ENCODE assay signal across 1 cellular context in the genomic region with DNA sequence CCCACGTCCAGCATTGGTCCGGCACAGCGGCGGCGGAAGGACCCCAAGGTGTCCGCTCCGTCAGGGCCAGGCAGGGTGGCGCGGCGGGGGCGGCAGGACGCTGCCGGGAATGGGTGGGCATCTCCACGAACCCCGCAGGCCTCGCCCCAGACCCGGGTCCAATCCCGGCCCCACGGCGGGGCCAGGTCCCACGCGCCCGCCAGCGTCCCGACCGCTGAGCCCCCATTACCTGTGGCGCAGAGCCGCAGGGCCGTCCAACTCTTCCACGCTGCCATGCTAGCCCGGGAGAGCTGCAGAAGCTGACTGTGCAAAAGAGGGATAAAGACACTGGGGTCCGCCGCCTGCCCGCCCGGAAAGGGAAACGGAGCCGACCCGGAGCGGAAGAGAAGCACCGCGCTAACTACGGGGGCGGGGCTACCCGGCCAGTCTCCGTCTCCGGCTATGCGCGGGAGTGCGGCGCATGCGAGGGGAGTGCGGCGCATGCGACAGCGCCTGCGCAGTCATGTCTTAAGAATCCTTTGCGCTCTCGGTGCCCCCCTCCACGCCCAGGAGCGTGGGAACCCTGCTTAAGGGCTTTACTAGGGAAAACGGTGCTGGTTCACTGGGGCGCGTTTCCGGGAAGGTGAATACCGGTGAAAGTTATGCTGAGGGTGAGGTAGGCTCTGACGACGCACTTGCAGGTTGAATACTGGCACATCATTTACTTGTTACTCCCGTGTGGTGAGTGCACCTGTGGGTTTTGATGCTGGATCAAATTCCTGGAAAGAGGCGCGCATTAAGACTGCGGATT.
A peak's percentile ranks its signal among the peaks of the same experiment; 100 is the strongest.
TF ChIP-seq lines count a peak whose summit lies in the region.

A gene with protein sequence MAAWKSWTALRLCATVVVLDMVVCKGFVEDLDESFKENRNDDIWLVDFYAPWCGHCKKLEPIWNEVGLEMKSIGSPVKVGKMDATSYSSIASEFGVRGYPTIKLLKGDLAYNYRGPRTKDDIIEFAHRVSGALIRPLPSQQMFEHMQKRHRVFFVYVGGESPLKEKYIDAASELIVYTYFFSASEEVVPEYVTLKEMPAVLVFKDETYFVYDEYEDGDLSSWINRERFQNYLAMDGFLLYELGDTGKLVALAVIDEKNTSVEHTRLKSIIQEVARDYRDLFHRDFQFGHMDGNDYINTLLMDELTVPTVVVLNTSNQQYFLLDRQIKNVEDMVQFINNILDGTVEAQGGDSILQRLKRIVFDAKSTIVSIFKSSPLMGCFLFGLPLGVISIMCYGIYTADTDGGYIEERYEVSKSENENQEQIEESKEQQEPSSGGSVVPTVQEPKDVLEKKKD (minus strand): TSS at position 402 of the 790 bp plus-strand sequence. CDS start 127 bp downstream, at position 275.

TF ChIP-seq in HEK293, 187 proteins besides CTCF, POLR2A, EP300 and RAD21 (continued from another document and continues in another):
- no peak for TF ChIP-seq GLIS1 (tag by site-specific recombination; IDR thresholded peaks at IDR 0.05)
- TF ChIP-seq ZNF175 (tag by site-specific recombination; IDR thresholded peaks at IDR 0.05), result no peak
- no peak for TF ChIP-seq ZNF292 (tag by site-specific recombination; IDR thresholded peaks at IDR 0.05; ENCODE audit: borderline replicate concordance, low read depth)
- no peak for TF ChIP-seq ZNF548 (tag by site-specific recombination; IDR thresholded peaks at IDR 0.05)
- TF ChIP-seq SP3 (tag by site-specific recombination; IDR thresholded peaks at IDR 0.05), result peak; percentile 57; the same call in 1 of the 2 replicates
- TF ChIP-seq ZNF184 (tag by site-specific recombination; IDR thresholded peaks at IDR 0.05), result no peak
- TF ChIP-seq ZNF792 (tag by site-specific recombination; IDR thresholded peaks at IDR 0.05), result no peak
- no peak for TF ChIP-seq RBAK (tag by site-specific recombination; IDR thresholded peaks at IDR 0.05)
- no peak for TF ChIP-seq ZNF274 (IDR thresholded peaks at IDR 0.05; ENCODE audit: low read length)
- TF ChIP-seq ZNF274 (tag by site-specific recombination; IDR thresholded peaks at IDR 0.05; ENCODE audit: borderline replicate concordance), result no peak
- TF ChIP-seq, protein P1, sequence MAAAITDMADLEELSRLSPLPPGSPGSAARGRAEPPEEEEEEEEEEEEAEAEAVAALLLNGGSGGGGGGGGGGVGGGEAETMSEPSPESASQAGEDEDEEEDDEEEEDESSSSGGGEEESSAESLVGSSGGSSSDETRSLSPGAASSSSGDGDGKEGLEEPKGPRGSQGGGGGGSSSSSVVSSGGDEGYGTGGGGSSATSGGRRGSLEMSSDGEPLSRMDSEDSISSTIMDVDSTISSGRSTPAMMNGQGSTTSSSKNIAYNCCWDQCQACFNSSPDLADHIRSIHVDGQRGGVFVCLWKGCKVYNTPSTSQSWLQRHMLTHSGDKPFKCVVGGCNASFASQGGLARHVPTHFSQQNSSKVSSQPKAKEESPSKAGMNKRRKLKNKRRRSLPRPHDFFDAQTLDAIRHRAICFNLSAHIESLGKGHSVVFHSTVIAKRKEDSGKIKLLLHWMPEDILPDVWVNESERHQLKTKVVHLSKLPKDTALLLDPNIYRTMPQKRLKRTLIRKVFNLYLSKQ (tag by site-specific recombination; IDR thresholded peaks at IDR 0.05; ENCODE audit: borderline replicate concordance), result no peak
- TF ChIP-seq ZNF223 (tag by site-specific recombination; IDR thresholded peaks at IDR 0.05), result no peak
- peak; percentile 85 for TF ChIP-seq ZNF335 (tag by site-specific recombination; conservative IDR thresholded peaks at IDR 0.05)
- TF ChIP-seq ZNF521 (tag by site-specific recombination; IDR thresholded peaks at IDR 0.05), result no peak
- TF ChIP-seq ZNF202 (tag by site-specific recombination; IDR thresholded peaks at IDR 0.05; ENCODE audit: borderline replicate concordance), result no peak
- TF ChIP-seq, protein P2, sequence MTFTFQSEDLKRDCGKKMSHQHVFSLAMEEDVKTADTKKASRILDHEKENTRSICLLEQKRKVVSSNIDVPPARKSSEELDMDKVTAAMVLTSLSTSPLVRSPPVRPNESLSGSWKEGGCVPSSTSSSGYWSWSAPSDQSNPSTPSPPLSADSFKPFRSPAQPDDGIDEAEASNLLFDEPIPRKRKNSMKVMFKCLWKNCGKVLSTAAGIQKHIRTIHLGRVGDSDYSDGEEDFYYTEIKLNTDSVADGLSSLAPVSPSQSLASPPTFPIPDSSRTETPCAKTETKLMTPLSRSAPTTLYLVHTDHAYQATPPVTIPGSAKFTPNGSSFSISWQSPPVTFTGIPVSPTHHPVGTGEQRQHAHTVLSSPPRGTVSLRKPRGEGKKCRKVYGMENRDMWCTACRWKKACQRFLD (tag by site-specific recombination; IDR thresholded peaks at IDR 0.05), result no peak
- peak; percentile 73 for TF ChIP-seq ZEB2 (tag by site-specific recombination; IDR thresholded peaks at IDR 0.05)
- TF ChIP-seq ZNF174 (tag by site-specific recombination; IDR thresholded peaks at IDR 0.05), result no peak
- no peak for TF ChIP-seq OVOL3 (tag by site-specific recombination; IDR thresholded peaks at IDR 0.05)
- no peak for TF ChIP-seq ZNF776 (tag by site-specific recombination; IDR thresholded peaks at IDR 0.05; ENCODE audit: borderline replicate concordance)
- TF ChIP-seq ZNF311 (tag by site-specific recombination; IDR thresholded peaks at IDR 0.05; ENCODE audit: borderline replicate concordance), result no peak
- 0 out of 2 replicates have a peak, but pooled peaks have one; percentile 44 for TF ChIP-seq ZNF76 (tag by site-specific recombination; IDR thresholded peaks at IDR 0.05; ENCODE audit: borderline replicate concordance, low read depth)
- TF ChIP-seq, protein P3, sequence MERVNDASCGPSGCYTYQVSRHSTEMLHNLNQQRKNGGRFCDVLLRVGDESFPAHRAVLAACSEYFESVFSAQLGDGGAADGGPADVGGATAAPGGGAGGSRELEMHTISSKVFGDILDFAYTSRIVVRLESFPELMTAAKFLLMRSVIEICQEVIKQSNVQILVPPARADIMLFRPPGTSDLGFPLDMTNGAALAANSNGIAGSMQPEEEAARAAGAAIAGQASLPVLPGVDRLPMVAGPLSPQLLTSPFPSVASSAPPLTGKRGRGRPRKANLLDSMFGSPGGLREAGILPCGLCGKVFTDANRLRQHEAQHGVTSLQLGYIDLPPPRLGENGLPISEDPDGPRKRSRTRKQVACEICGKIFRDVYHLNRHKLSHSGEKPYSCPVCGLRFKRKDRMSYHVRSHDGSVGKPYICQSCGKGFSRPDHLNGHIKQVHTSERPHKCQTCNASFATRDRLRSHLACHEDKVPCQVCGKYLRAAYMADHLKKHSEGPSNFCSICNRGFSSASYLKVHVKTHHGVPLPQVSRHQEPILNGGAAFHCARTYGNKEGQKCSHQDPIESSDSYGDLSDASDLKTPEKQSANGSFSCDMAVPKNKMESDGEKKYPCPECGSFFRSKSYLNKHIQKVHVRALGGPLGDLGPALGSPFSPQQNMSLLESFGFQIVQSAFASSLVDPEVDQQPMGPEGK (tag by site-specific recombination; IDR thresholded peaks at IDR 0.05), result peak; percentile 55; the same call in 1 of the 2 replicates
- TF ChIP-seq ZBTB1 (tag by site-specific recombination; IDR thresholded peaks at IDR 0.05), result no peak
- TF ChIP-seq ZNF37A (tag by site-specific recombination; IDR thresholded peaks at IDR 0.05), result no peak
- no peak for TF ChIP-seq GLI2 (tag by site-specific recombination; IDR thresholded peaks at IDR 0.05; ENCODE audit: borderline replicate concordance, low read depth)
- TF ChIP-seq ZNF324 (tag by site-specific recombination; IDR thresholded peaks at IDR 0.05), result no peak
- TF ChIP-seq TRIM28 (IDR thresholded peaks at IDR 0.05; ENCODE audit: borderline replicate concordance, low read length), result no peak
- TF ChIP-seq ZNF248 (tag by site-specific recombination; IDR thresholded peaks at IDR 0.05), result no peak
- TF ChIP-seq ZNF768 (tag by site-specific recombination; IDR thresholded peaks at IDR 0.05), result no peak
- peak; percentile 95 for TF ChIP-seq SCRT1 (tag by site-specific recombination; IDR thresholded peaks at IDR 0.05; ENCODE audit: borderline replicate concordance)
- TF ChIP-seq ZNF211 (tag by site-specific recombination; IDR thresholded peaks at IDR 0.05; ENCODE audit: low read depth), result no peak
- TF ChIP-seq, protein P4, sequence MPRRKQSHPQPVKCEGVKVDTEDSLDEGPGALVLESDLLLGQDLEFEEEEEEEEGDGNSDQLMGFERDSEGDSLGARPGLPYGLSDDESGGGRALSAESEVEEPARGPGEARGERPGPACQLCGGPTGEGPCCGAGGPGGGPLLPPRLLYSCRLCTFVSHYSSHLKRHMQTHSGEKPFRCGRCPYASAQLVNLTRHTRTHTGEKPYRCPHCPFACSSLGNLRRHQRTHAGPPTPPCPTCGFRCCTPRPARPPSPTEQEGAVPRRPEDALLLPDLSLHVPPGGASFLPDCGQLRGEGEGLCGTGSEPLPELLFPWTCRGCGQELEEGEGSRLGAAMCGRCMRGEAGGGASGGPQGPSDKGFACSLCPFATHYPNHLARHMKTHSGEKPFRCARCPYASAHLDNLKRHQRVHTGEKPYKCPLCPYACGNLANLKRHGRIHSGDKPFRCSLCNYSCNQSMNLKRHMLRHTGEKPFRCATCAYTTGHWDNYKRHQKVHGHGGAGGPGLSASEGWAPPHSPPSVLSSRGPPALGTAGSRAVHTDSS (tag by site-specific recombination; IDR thresholded peaks at IDR 0.05), result no peak
- TF ChIP-seq ZNF394 (tag by site-specific recombination; IDR thresholded peaks at IDR 0.05; ENCODE audit: borderline replicate concordance), result no peak
- peak; percentile 34; the same call in 1 of the 2 replicates for TF ChIP-seq ZBTB8A (tag by site-specific recombination; IDR thresholded peaks at IDR 0.05)
- peak; percentile 93 for TF ChIP-seq PRDM1 (tag by site-specific recombination; IDR thresholded peaks at IDR 0.05)
- TF ChIP-seq, protein P5, sequence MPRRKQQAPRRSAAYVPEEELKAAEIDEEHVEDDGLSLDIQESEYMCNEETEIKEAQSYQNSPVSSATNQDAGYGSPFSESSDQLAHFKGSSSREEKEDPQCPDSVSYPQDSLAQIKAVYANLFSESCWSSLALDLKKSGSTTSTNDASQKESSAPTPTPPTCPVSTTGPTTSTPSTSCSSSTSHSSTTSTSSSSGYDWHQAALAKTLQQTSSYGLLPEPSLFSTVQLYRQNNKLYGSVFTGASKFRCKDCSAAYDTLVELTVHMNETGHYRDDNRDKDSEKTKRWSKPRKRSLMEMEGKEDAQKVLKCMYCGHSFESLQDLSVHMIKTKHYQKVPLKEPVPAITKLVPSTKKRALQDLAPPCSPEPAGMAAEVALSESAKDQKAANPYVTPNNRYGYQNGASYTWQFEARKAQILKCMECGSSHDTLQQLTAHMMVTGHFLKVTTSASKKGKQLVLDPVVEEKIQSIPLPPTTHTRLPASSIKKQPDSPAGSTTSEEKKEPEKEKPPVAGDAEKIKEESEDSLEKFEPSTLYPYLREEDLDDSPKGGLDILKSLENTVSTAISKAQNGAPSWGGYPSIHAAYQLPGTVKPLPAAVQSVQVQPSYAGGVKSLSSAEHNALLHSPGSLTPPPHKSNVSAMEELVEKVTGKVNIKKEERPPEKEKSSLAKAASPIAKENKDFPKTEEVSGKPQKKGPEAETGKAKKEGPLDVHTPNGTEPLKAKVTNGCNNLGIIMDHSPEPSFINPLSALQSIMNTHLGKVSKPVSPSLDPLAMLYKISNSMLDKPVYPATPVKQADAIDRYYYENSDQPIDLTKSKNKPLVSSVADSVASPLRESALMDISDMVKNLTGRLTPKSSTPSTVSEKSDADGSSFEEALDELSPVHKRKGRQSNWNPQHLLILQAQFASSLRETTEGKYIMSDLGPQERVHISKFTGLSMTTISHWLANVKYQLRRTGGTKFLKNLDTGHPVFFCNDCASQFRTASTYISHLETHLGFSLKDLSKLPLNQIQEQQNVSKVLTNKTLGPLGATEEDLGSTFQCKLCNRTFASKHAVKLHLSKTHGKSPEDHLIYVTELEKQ (tag by site-specific recombination; IDR thresholded peaks at IDR 0.05; ENCODE audit: borderline replicate concordance), result no peak
- no peak for TF ChIP-seq ZNF621 (tag by site-specific recombination; IDR thresholded peaks at IDR 0.05)
- TF ChIP-seq ZBTB20 (tag by site-specific recombination; IDR thresholded peaks at IDR 0.05), result peak; percentile 88
- TF ChIP-seq, protein P6, sequence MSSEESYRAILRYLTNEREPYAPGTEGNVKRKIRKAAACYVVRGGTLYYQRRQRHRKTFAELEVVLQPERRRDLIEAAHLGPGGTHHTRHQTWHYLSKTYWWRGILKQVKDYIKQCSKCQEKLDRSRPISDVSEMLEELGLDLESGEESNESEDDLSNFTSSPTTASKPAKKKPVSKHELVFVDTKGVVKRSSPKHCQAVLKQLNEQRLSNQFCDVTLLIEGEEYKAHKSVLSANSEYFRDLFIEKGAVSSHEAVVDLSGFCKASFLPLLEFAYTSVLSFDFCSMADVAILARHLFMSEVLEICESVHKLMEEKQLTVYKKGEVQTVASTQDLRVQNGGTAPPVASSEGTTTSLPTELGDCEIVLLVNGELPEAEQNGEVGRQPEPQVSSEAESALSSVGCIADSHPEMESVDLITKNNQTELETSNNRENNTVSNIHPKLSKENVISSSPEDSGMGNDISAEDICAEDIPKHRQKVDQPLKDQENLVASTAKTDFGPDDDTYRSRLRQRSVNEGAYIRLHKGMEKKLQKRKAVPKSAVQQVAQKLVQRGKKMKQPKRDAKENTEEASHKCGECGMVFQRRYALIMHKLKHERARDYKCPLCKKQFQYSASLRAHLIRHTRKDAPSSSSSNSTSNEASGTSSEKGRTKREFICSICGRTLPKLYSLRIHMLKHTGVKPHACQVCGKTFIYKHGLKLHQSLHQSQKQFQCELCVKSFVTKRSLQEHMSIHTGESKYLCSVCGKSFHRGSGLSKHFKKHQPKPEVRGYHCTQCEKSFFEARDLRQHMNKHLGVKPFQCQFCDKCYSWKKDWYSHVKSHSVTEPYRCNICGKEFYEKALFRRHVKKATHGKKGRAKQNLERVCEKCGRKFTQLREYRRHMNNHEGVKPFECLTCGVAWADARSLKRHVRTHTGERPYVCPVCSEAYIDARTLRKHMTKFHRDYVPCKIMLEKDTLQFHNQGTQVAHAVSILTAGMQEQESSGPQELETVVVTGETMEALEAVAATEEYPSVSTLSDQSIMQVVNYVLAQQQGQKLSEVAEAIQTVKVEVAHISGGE (tag by site-specific recombination; conservative IDR thresholded peaks at IDR 0.05; ENCODE audit: low read depth), result peak; percentile 97
- TF ChIP-seq SCRT2 (tag by site-specific recombination; IDR thresholded peaks at IDR 0.05), result peak; percentile 87
- TF ChIP-seq ZSCAN30 (tag by site-specific recombination; IDR thresholded peaks at IDR 0.05), result no peak
- TF ChIP-seq ZNF391 (tag by site-specific recombination; IDR thresholded peaks at IDR 0.05; ENCODE audit: borderline replicate concordance, low read depth), result no peak
- no peak for TF ChIP-seq BCL11A (tag by site-specific recombination; IDR thresholded peaks at IDR 0.05; ENCODE audit: low read depth)
- peak; percentile 44; the same call in 1 of the 2 replicates for TF ChIP-seq ZXDB (tag by site-specific recombination; IDR thresholded peaks at IDR 0.05)
